In genomic region chr9:78954286-78954685, GRCh38 we compare ENCODE assay signal across 13 cellular contexts.
"Had no signal": no experiment of that assay in that cellular context is flagged by ENCODE, and none has a peak within 500 bp of the region (broad histone marks: within the 10 kb centered on the region; RNA-seq: fewer than 3 reads in every experiment).

No MANE protein-coding gene starts in this region.

- H3K36me3 ChIP-seq: breast epithelium, esophagus squamous epithelium, spleen had no signal

- H3K4me3 ChIP-seq: breast epithelium, esophagus squamous epithelium, spleen had no signal

- H3K4me1 Mint-ChIP-seq: stimulated activated naive B cell treated with anti-CD40 and anti-IgM and Interleukin-4, amounts not matched to agents 10 μg/mL and 1 μg/mL and 100 μg/mL, for 72 hours had no signal

- H3K27ac Mint-ChIP-seq: stimulated activated naive B cell treated with anti-CD40 and anti-IgM and Interleukin-4, amounts not matched to agents 10 μg/mL and 1 μg/mL and 100 μg/mL, for 72 hours; type B pancreatic cell had no signal

- H3K4me3 Mint-ChIP-seq: stimulated activated naive B cell treated with anti-CD40 and anti-IgM and Interleukin-4, amounts not matched to agents 10 μg/mL and 1 μg/mL and 100 μg/mL, for 72 hours; type B pancreatic cell had no signal

- DNase-seq: activated CD4-positive, alpha-beta T cell treated with anti-CD3 and anti-CD28 coated beads, Interleukin-2, amount 50 U/mL, for 1 hour; activated naive CD4-positive, alpha-beta T cell treated with anti-CD3 and anti-CD28 coated beads, Interleukin-2, amount 50 U/mL, for 16 hours; activated T-cell treated with anti-CD3 and anti-CD28 coated beads, Interleukin-2, amount 50 U/mL, for 1 hour; amniotic stem cell; esophagus squamous epithelium; hypothalamus; posterior cingulate gyrus; right cardiac atrium; spleen; stimulated activated CD4-positive, alpha-beta T cell treated with anti-CD3 and anti-CD28 coated beads, Interleukin-1b, Interleukin-23, amount 100 ng/mL, for 48 hours; stimulated activated naive B cell treated with anti-CD40 and anti-IgM and Interleukin-4, amounts not matched to agents 10 μg/mL and 1 μg/mL and 100 μg/mL, for 72 hours had no signal

- H3K4me1 ChIP-seq: breast epithelium, esophagus squamous epithelium, spleen had no signal

- H3K27me3 Mint-ChIP-seq: type B pancreatic cell had no signal

- H3K27me3 ChIP-seq: breast epithelium, esophagus squamous epithelium, spleen had no signal

- H3K27ac ChIP-seq: breast epithelium, esophagus squamous epithelium, spleen had no signal

- ATAC-seq: right cardiac atrium; stimulated activated naive B cell treated with anti-CD40 and anti-IgM and Interleukin-4, amounts not matched to agents 10 μg/mL and 1 μg/mL and 100 μg/mL, for 72 hours had no signal
